1 cellular context compared by ENCODE assay signal in genomic region chr7:128947854-128948253, GRCh38.
TF ChIP-seq lines count a peak whose summit lies in the region.

No MANE protein-coding gene starts in this region.

TF ChIP-seq in IMR-90, 13 proteins besides CTCF, POLR2A, EP300 and RAD21:
- TF ChIP-seq USF2 (IDR thresholded peaks at IDR 0.05; ENCODE audit: low read depth, low read length) (no peak), MAZ (IDR thresholded peaks at IDR 0.05; ENCODE audit: borderline replicate concordance, low read depth, low read length) (no peak), RCOR1 (IDR thresholded peaks at IDR 0.05; ENCODE audit: insufficient replicate concordance, low read length) (no peak), SMC3 (IDR thresholded peaks at IDR 0.05; ENCODE audit: low read depth, low read length) (no peak), RFX5 (IDR thresholded peaks at IDR 0.05; ENCODE audit: low read depth, low read length) (no peak), FOS (IDR thresholded peaks at IDR 0.05; ENCODE audit: low read depth, low read length) (no peak), CEBPB (IDR thresholded peaks at IDR 0.05; ENCODE audit: low read depth, low read length) (no peak), NFE2L2 (IDR thresholded peaks at IDR 0.05; ENCODE audit: low read depth, low read length) (no peak), BHLHE40 (IDR thresholded peaks at IDR 0.05; ENCODE audit: low read depth, low read length) (no peak), MAFK (IDR thresholded peaks at IDR 0.05; ENCODE audit: low read depth, low read length) (no peak), MXI1 (IDR thresholded peaks at IDR 0.05; ENCODE audit: borderline replicate concordance, low read depth, low read length) (no peak)
- TF ChIP-seq, protein P1, sequence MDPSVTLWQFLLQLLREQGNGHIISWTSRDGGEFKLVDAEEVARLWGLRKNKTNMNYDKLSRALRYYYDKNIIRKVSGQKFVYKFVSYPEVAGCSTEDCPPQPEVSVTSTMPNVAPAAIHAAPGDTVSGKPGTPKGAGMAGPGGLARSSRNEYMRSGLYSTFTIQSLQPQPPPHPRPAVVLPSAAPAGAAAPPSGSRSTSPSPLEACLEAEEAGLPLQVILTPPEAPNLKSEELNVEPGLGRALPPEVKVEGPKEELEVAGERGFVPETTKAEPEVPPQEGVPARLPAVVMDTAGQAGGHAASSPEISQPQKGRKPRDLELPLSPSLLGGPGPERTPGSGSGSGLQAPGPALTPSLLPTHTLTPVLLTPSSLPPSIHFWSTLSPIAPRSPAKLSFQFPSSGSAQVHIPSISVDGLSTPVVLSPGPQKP (IDR thresholded peaks at IDR 0.05; ENCODE audit: borderline replicate concordance, low read depth, low read length): no peak
